ENCODE assay signal across 17 cellular contexts in the genomic region with DNA sequence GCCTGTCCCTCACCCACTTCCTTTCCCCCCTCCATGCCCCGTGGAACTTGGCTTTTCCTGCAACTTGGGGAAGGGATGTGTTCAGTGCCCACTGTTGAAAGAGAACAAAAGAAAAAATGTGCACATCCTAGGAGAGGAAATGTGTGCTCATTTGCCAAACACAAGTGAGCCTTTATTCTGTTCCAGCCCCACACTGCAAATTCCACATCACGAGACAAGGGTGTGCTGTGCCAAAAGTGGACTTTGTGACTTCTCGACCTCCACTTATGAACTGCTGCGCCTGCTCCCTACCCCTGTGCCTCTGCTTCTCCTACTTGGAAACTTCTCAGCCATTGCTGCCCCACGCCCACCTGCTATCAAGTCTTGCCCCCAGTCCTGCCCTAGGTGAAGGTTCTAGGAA.
DNase-seq lines count a peak whose midpoint lies in the region; ATAC-seq and TF ChIP-seq lines count a peak whose summit lies in the region.
"Had no signal": no experiment of that assay in that cellular context is flagged by ENCODE, and none has a peak within 500 bp of the region (broad histone marks: within the 10 kb centered on the region; RNA-seq: fewer than 3 reads in every experiment).

No MANE protein-coding gene starts in this region.

- no peaks in the 10 kb centered on the region for H3K27me3 ChIP-seq in A673 (replicated peaks; ENCODE audit: insufficient read depth, low read depth, low read length, poor library complexity)
- H3K27me3 ChIP-seq: BLaER1 treated with 17β-estradiol and CSF1 and Interleukin-3, amounts not matched to agents 10 nM and 100 nM had no signal

- H3K4me3 ChIP-seq in A673 (ENCODE audit: low read depth, low read length, poor library complexity, severe bottlenecking) = no peak overlapping the region
- no peak overlapping the region for H3K4me3 ChIP-seq in SK-N-MC
- H3K4me3 ChIP-seq: BLaER1 treated with 17β-estradiol and CSF1 and Interleukin-3, amounts not matched to agents 10 nM and 100 nM; HAP-1; K562 had no signal

- no peak for TF ChIP-seq CTCF in A673 (conservative IDR thresholded peaks at IDR 0.05; ENCODE audit: low read depth, low read length)

- CTCF ChIA-PET in A673 (lab: Charles Lee) = no interaction called here

- no peaks in the 10 kb centered on the region for H3K4me1 ChIP-seq in A673 (ENCODE audit: insufficient read depth, low read length, poor library complexity, severe bottlenecking)
- H3K4me1 ChIP-seq: BLaER1 treated with 17β-estradiol and CSF1 and Interleukin-3, amounts not matched to agents 10 nM and 100 nM; HAP-1 had no signal

- intact Hi-C loops in A673 (cut with micrococcal nuclease; ENCODE audit: unreplicated experiment) = no loop called here

- no TSS peak for BruUV-seq in A673 (replicated peaks; lab: Mats Ljungman, UMichigan)

- POLR2A ChIA-PET in A673 (lab: Charles Lee; ENCODE audit: low non-redundant PET) = no interaction called here

- ATAC-seq in GM18870 (IDR thresholded peaks at IDR 0.05; ENCODE audit: unreplicated experiment) = no peak
- ATAC-seq: CD8-positive, alpha-beta T cell; K562 had no signal

- DNase-seq in A673 (ENCODE audit: low spot score) (peak; percentile 25), SK-N-MC (ENCODE audit: low read depth, low spot score) (peak; percentile 44), medulla oblongata (ENCODE audit: extremely low spot score) (peak; percentile 20), putamen (ENCODE audit: low spot score) (peak; percentile 29), NCI-H345 treated with DMSO at 0.1 percent for 48 hours (lab: John Stamatoyannopoulos, UW; ENCODE audit: unreplicated experiment) (no peak), NCI-H2227 treated with DMSO at 0.1 percent for 48 hours (lab: John Stamatoyannopoulos, UW) (no peak)
- DNase-seq: 8988T; CD8-positive, alpha-beta T cell; COR-L47; DMS 273 treated with DMSO at 0.1 percent for 48 hours; DMS53; IMR-90 had no signal

- H3K27ac ChIP-seq in A673 (ENCODE audit: low read depth, low read length, poor library complexity, severe bottlenecking) (no peak overlapping the region), SK-N-MC (peak overlapping the region; percentile 89)
- H3K27ac ChIP-seq: BLaER1 treated with 17β-estradiol and CSF1 and Interleukin-3, amounts not matched to agents 10 nM and 100 nM; HL-60 had no signal

- H3K36me3 ChIP-seq in A673 (ENCODE audit: insufficient read depth, low read length, poor library complexity, severe bottlenecking) (no peaks in the 10 kb centered on the region), SK-N-MC (ENCODE audit: insufficient read depth, low read length) (no peaks in the 10 kb centered on the region)
- H3K36me3 ChIP-seq: BLaER1 treated with 17β-estradiol and CSF1 and Interleukin-3, amounts not matched to agents 10 nM and 100 nM; HAP-1 had no signal

- H3K9ac ChIP-seq in SK-N-MC (ENCODE audit: insufficient read length) = no peak overlapping the region
- H3K9ac ChIP-seq: BLaER1 treated with 17β-estradiol and CSF1 and Interleukin-3, amounts not matched to agents 10 nM and 100 nM had no signal

- H3K9me3 ChIP-seq in A673 (ENCODE audit: low read depth, low read length, poor library complexity, severe bottlenecking) (no peaks in the 10 kb centered on the region), SK-N-MC (ENCODE audit: low read depth, low read length) (no peaks in the 10 kb centered on the region)
- H3K9me3 ChIP-seq: HAP-1 had no signal

Comparison
In these comparisons a context has a peak if more than half of its experiments do, and no peak if none do; other contexts are left out.
1. DNase-seq: peak in A673 (single experiment), SK-N-MC (single experiment), medulla oblongata (single experiment) and putamen (single experiment); none in NCI-H345 treated with DMSO at 0.1 percent for 48 hours (single experiment) and NCI-H2227 treated with DMSO at 0.1 percent for 48 hours (single experiment).